Comparison of ENCODE assay signal across 12 cellular contexts in genomic region chr13:48783831-48784230, GRCh38.
DNase-seq lines count a peak whose midpoint lies in the region; ATAC-seq and TF ChIP-seq lines count a peak whose summit lies in the region.
"Had no signal": no experiment of that assay in that cellular context is flagged by ENCODE, and none has a peak within 500 bp of the region (broad histone marks: within the 10 kb centered on the region; RNA-seq: fewer than 3 reads in every experiment).

No MANE protein-coding gene starts in this region.

- H3K27me3 Mint-ChIP-seq in CD14-positive monocyte (ENCODE audit: low read depth in 3 of 3), result peaks cover 0 to 2% (median 0%) of the 10 kb centered on the region in 3 donors

- WGBS in SK-N-SH (ENCODE audit: low lambda C conversion rate), result 93% methylated on average over 2 of the region's 2 CpGs

- H3F3A ChIP-seq in SK-N-SH (replicated peaks; ENCODE audit: insufficient read depth), result peaks cover 5% of the 10 kb centered on the region

- POLR2A ChIA-PET in SK-N-SH (lab: Yijun Ruan, JAX), result no interaction called here

- H3K4me1 ChIP-seq in left ventricle myocardium inferior, result peaks cover 15% of the 10 kb centered on the region
- H3K4me1 ChIP-seq in osteoblast (ENCODE audit: insufficient read depth, low read length), result peaks cover 14% of the 10 kb centered on the region
- no peaks in the 10 kb centered on the region; a peak in 1 of 4 replicates for H3K4me1 ChIP-seq in SK-N-SH (ENCODE audit: control insufficient read depth in 1 of 2, insufficient read depth in 2 of 2, low read depth in 1 of 2, low read length in 1 of 2)
- H3K4me1 ChIP-seq: HAP-1 had no signal

- H3K4me3 ChIP-seq in left ventricle myocardium inferior (no peak overlapping the region), osteoblast (ENCODE audit: insufficient read depth, low read length) (no peak overlapping the region), SK-N-SH (ENCODE audit: low read depth in 2 of 2, low read length in 1 of 2) (no peak overlapping the region)
- H3K4me3 ChIP-seq: HAP-1 had no signal

- H3K9me3 Mint-ChIP-seq in CD14-positive monocyte, result peaks cover 9 to 28% (median 14%) of the 10 kb centered on the region in 7 donors

- H2AFZ ChIP-seq in osteoblast (ENCODE audit: low read length) (no peak overlapping the region), SK-N-SH (ENCODE audit: low read depth) (no peak overlapping the region)

- no peaks in the 10 kb centered on the region for H3K9me2 ChIP-seq in SK-N-SH

- H3K79me2 ChIP-seq in osteoblast (ENCODE audit: insufficient read depth, low read length), result no peaks in the 10 kb centered on the region
- H3K79me2 ChIP-seq in SK-N-SH (ENCODE audit: insufficient read depth), result no peaks in the 10 kb centered on the region

- peaks cover 32% of the 10 kb centered on the region for H3K4me1 Mint-ChIP-seq in CD14-positive monocyte

- H4K20me1 ChIP-seq in osteoblast (ENCODE audit: insufficient read depth, low read length) (no peaks in the 10 kb centered on the region), SK-N-SH (ENCODE audit: insufficient read depth) (no peaks in the 10 kb centered on the region)

- CTCF ChIA-PET in SK-N-SH (lab: Yijun Ruan, JAX), result interaction anchor here (1.1 to 1.4 kb wide), 2 partner anchors 8 to 15 kb away, joined by 4 to 6 read pairs; no protein-coding TSS in a partner anchor

- peaks cover 31% of the 10 kb centered on the region for H3K9me3 ChIP-seq in left ventricle myocardium inferior (replicated peaks)
- peaks cover 1% of the 10 kb centered on the region for H3K9me3 ChIP-seq in osteoblast (ENCODE audit: low read depth, low read length)
- H3K9me3 ChIP-seq in SK-N-SH, result peaks cover 14% of the 10 kb centered on the region
- H3K9me3 ChIP-seq: HAP-1 had no signal

- H3K27ac ChIP-seq in left ventricle myocardium inferior (replicated peaks) (peak overlapping the region; percentile 62), osteoblast (ENCODE audit: low read depth, low read length) (peak overlapping the region; percentile 40), SK-N-SH (ENCODE audit: low read depth in 2 of 2, low read length in 1 of 2) (no peak overlapping the region)
- H3K27ac ChIP-seq: C4-2B had no signal

- H3K9ac ChIP-seq in SK-N-SH, result no peak overlapping the region

- H3K27ac Mint-ChIP-seq in CD14-positive monocyte, result peak overlapping the region; percentile 93 to 99 (median 98)

- DNase-seq in CD14-positive monocyte (ENCODE audit: low spot score), result no peak
- peak; percentile 50 for DNase-seq in RPMI7951 (ENCODE audit: low read depth)
- DNase-seq in left ventricle myocardium inferior, result no peak
- no peak for DNase-seq in osteoblast (ENCODE audit: insufficient read length, low spot score, missing footprints)
- no peak for DNase-seq in SK-N-SH
- DNase-seq in DMS 273 (lab: John Stamatoyannopoulos, UW; ENCODE audit: unreplicated experiment), result no peak
- DNase-seq: NCI-H1694, NCI-H2107, NCI-H526 had no signal

- TF ChIP-seq RAD21 in SK-N-SH (IDR thresholded peaks at IDR 0.05; ENCODE audit: low read length), result no peak

- no peak overlapping the region for H3K4me2 ChIP-seq in osteoblast (ENCODE audit: insufficient read depth, low read length)
- H3K4me2 ChIP-seq in SK-N-SH, result no peak overlapping the region

- intact Hi-C loops in CD14-positive monocyte (cut with micrococcal nuclease), result loop anchor here in 1 of 2 donors (2.0 to 5.0 kb wide), 2 partner anchors 79 to 98 kb away; no protein-coding TSS in a partner anchor
- intact Hi-C loops in left ventricle myocardium inferior (cut with micrococcal nuclease), result no loop called here

- no peak for ATAC-seq in GM18868 (IDR thresholded peaks at IDR 0.05; ENCODE audit: unreplicated experiment)

- TF ChIP-seq CTCF in CD14-positive monocyte (IDR thresholded peaks at IDR 0.05), result no peak
- TF ChIP-seq CTCF in left ventricle myocardium inferior (IDR thresholded peaks at IDR 0.05; ENCODE audit: borderline replicate concordance), result no peak
- TF ChIP-seq CTCF in osteoblast (IDR thresholded peaks at IDR 0.05; ENCODE audit: extremely low read depth, low read depth, low read length), result no peak
- no peak for TF ChIP-seq CTCF in SK-N-SH (IDR thresholded peaks at IDR 0.05)

- no peaks in the 10 kb centered on the region for H3K27me3 ChIP-seq in left ventricle myocardium inferior (ENCODE audit: low read depth)
- no peaks in the 10 kb centered on the region for H3K27me3 ChIP-seq in osteoblast (ENCODE audit: insufficient read depth, low read length)
- no peaks in the 10 kb centered on the region for H3K27me3 ChIP-seq in SK-N-SH (ENCODE audit: insufficient read depth)

- no peak overlapping the region for H3K4me3 Mint-ChIP-seq in CD14-positive monocyte

- TF ChIP-seq EP300 in SK-N-SH (IDR thresholded peaks at IDR 0.05; ENCODE audit: borderline replicate concordance in 1 of 2, low read depth in 1 of 2, low read length in 1 of 2), result no peak

- H3K36me3 ChIP-seq in left ventricle myocardium inferior (no peaks in the 10 kb centered on the region), osteoblast (ENCODE audit: insufficient read depth, low read length) (no peaks in the 10 kb centered on the region), SK-N-SH (replicated peaks in 1 of 2; ENCODE audit: control insufficient read depth in 1 of 2, insufficient read depth in 2 of 2, low read length in 1 of 2) (no peaks in the 10 kb centered on the region)
- H3K36me3 ChIP-seq: HAP-1 had no signal

- peaks cover 2 to 5% of the 10 kb centered on the region in 2 donors for H3K36me3 Mint-ChIP-seq in CD14-positive monocyte

TF ChIP-seq in SK-N-SH, 30 proteins besides CTCF, POLR2A, EP300 and RAD21:
- no peak for TF ChIP-seq FOXM1 (IDR thresholded peaks at IDR 0.05; ENCODE audit: low read depth)
- TF ChIP-seq CHD2 (IDR thresholded peaks at IDR 0.05; ENCODE audit: low read length, partially characterized antibody), result no peak
- TF ChIP-seq FOXJ3 (CRISPR knock-in tag; IDR thresholded peaks at IDR 0.05), result no peak
- no peak for TF ChIP-seq TAF1 (IDR thresholded peaks at IDR 0.05; ENCODE audit: borderline replicate concordance, low read depth, low read length)
- TF ChIP-seq RFX5 (IDR thresholded peaks at IDR 0.05; ENCODE audit: low read length), result no peak
- no peak for TF ChIP-seq GABPA (IDR thresholded peaks at IDR 0.05; ENCODE audit: low read depth)
- TF ChIP-seq MXI1 (IDR thresholded peaks at IDR 0.05; ENCODE audit: low read depth, low read length), result no peak
- TF ChIP-seq NFIC (IDR thresholded peaks at IDR 0.05; ENCODE audit: borderline replicate concordance), result no peak
- TF ChIP-seq YY1 (IDR thresholded peaks at IDR 0.05; ENCODE audit: low read depth), result no peak
- no peak for TF ChIP-seq NRF1 (IDR thresholded peaks at IDR 0.05; ENCODE audit: low read depth, low read length)
- no peak for TF ChIP-seq FOSL2 (IDR thresholded peaks at IDR 0.05; ENCODE audit: borderline replicate concordance, low read depth)
- no peak for TF ChIP-seq USF2 (IDR thresholded peaks at IDR 0.05; ENCODE audit: borderline replicate concordance, low read depth, low read length)
- TF ChIP-seq MEF2A (IDR thresholded peaks at IDR 0.05; ENCODE audit: borderline replicate concordance, low read depth), result no peak

Comparison
In these comparisons a context has a peak if more than half of its experiments do, and no peak if none do; other contexts are left out.
1. H3K27ac ChIP-seq: peak in left ventricle myocardium inferior (single experiment) and osteoblast (single experiment); none in SK-N-SH (0 of 2).